ENCODE assay signal across 8 cellular contexts in the genomic region with DNA sequence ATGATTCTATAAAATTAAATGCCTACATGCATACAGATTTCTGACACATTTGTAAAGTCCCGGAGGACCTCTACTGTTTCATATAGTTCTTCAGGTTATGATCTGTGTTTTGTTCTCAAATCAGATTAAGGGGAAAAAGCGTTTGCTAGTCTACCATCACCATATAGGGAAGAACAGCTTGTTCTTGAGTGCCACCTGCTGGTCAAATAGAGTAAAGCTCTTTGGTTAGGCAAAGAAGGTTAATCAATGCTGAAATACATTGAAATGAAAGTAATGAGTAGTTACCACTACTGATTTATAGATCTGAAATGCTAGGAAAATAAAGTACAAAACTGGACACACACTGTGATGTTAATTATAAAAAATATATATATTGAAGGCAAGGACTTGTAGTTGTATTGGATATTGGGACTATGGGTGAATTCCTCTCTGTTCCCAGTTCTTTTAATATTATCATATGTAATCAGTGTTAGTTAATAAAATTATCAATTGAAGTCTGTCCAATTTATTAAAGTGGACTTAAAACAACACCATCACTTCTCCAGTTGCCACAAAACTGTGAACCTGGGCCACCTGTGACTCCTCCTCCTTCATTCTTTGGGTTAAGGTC.
DNase-seq lines count a peak whose midpoint lies in the region; ATAC-seq, FAIRE-seq and TF ChIP-seq lines count a peak whose summit lies in the region.

No MANE protein-coding gene starts in this region.

- no peak overlapping the region for H3K4me3 Mint-ChIP-seq in brain

- FAIRE-seq in kidney (lab: Jason Lieb, UNC) = peak; percentile 85

- H3K9ac ChIP-seq in kidney (ENCODE audit: low read length in 2 of 2) = no peak overlapping the region

- H3K9me3 ChIP-seq in Peyer's patch (no peaks in the 10 kb centered on the region), kidney (ENCODE audit: control insufficient read depth in 1 of 2, low read length in 2 of 2) (no peaks in the 10 kb centered on the region)

- H3K4me3 ChIP-seq in Peyer's patch (no peak overlapping the region), kidney (ENCODE audit: low read length in 2 of 2) (no peak overlapping the region)

- peak; percentile 99 for TF ChIP-seq RAD21 in Ishikawa (IDR thresholded peaks at IDR 0.05; ENCODE audit: low read depth)

- intact Hi-C loops in kidney (cut with DNase I) = no loop called here

- no peak for DNase-seq in activated CD4-positive, CD25-positive, alpha-beta regulatory T cell treated with anti-CD3 and anti-CD28 coated beads, Interleukin-2, amount 50 U/mL, for 72 hours
- DNase-seq in Peyer's patch (peak in 2 of 3 donors; percentile 46 to 75), kidney (no peak)
- peak; percentile 41 for DNase-seq in stimulated activated CD8-positive, alpha-beta memory T cell treated with anti-CD3 and anti-CD28 coated beads, Interleukin-4, amount 100 ng/mL, for 48 hours

- H3K27ac Mint-ChIP-seq in brain = peak overlapping the region in 2 of 5 experiments; percentile 57 to 60

- peaks cover 0 to 7% (median 0%) of the 10 kb centered on the region in 4 donors for H3K4me1 ChIP-seq in Peyer's patch
- no peaks in the 10 kb centered on the region for H3K4me1 ChIP-seq in kidney (ENCODE audit: control insufficient read depth in 1 of 2, insufficient read depth in 1 of 2, low read depth in 1 of 2, low read length in 2 of 2)

- TF ChIP-seq CTCF in Peyer's patch (IDR thresholded peaks at IDR 0.05) (peak; percentile 59 to 98 (median 92)), brain (conservative IDR thresholded peaks at IDR 0.05) (peak; percentile 91 to 92), kidney (IDR thresholded peaks at IDR 0.05; ENCODE audit: borderline replicate concordance, extremely low read depth, insufficient read depth) (peak; percentile 83)

- TF ChIP-seq EP300 in Ishikawa (IDR thresholded peaks at IDR 0.05; ENCODE audit: borderline replicate concordance) = no peak

- H3K27me3 Mint-ChIP-seq in brain = no peaks in the 10 kb centered on the region

- H3K36me3 ChIP-seq in Peyer's patch (no peaks in the 10 kb centered on the region), kidney (ENCODE audit: control insufficient read depth in 1 of 2, insufficient read depth in 2 of 2, low read length in 2 of 2) (no peaks in the 10 kb centered on the region)

- H3K27ac ChIP-seq in Peyer's patch (no peak overlapping the region), kidney (ENCODE audit: low read depth in 2 of 2, low read length in 2 of 2) (no peak overlapping the region)

- H3K4me1 Mint-ChIP-seq in brain = peaks cover 8% of the 10 kb centered on the region

- ATAC-seq in activated CD4-positive, CD25-positive, alpha-beta regulatory T cell treated with anti-CD3 and anti-CD28 coated beads, Interleukin-2, amount 50 U/mL, for 24 hours = peak; percentile 51 to 67
- peak; percentile 75 for ATAC-seq in GM21526 (IDR thresholded peaks at IDR 0.05; ENCODE audit: low FRiP score, unreplicated experiment)

- H3K36me3 Mint-ChIP-seq in brain = no peaks in the 10 kb centered on the region

- no peaks in the 10 kb centered on the region for H3K9me3 Mint-ChIP-seq in brain

- TF ChIP-seq POLR2A in Peyer's patch (IDR thresholded peaks at IDR 0.05) = no peak

- no peaks in the 10 kb centered on the region for H3K27me3 ChIP-seq in Peyer's patch

TF ChIP-seq in Ishikawa, 13 proteins besides CTCF, POLR2A, EP300 and RAD21:
- TF ChIP-seq CEBPB (IDR thresholded peaks at IDR 0.05) (no peak), EGR1 (IDR thresholded peaks at IDR 0.05) (no peak), TCF12 (IDR thresholded peaks at IDR 0.05; ENCODE audit: low read depth) (no peak), TAF1 (IDR thresholded peaks at IDR 0.05; ENCODE audit: low read depth) (no peak), ZBTB7A (IDR thresholded peaks at IDR 0.05; ENCODE audit: low read depth) (no peak), TEAD4 (IDR thresholded peaks at IDR 0.05) (no peak), USF1 (IDR thresholded peaks at IDR 0.05) (no peak), CREB1 (IDR thresholded peaks at IDR 0.05; ENCODE audit: low read depth) (no peak), FOXM1 (IDR thresholded peaks at IDR 0.05; ENCODE audit: borderline replicate concordance, low read depth) (no peak), YY1 (IDR thresholded peaks at IDR 0.05; ENCODE audit: low read depth) (no peak), NFIC (IDR thresholded peaks at IDR 0.05) (no peak)
- TF ChIP-seq, protein P1, sequence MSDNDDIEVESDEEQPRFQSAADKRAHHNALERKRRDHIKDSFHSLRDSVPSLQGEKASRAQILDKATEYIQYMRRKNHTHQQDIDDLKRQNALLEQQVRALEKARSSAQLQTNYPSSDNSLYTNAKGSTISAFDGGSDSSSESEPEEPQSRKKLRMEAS (IDR thresholded peaks at IDR 0.05) = no peak
- TF ChIP-seq, protein P2, sequence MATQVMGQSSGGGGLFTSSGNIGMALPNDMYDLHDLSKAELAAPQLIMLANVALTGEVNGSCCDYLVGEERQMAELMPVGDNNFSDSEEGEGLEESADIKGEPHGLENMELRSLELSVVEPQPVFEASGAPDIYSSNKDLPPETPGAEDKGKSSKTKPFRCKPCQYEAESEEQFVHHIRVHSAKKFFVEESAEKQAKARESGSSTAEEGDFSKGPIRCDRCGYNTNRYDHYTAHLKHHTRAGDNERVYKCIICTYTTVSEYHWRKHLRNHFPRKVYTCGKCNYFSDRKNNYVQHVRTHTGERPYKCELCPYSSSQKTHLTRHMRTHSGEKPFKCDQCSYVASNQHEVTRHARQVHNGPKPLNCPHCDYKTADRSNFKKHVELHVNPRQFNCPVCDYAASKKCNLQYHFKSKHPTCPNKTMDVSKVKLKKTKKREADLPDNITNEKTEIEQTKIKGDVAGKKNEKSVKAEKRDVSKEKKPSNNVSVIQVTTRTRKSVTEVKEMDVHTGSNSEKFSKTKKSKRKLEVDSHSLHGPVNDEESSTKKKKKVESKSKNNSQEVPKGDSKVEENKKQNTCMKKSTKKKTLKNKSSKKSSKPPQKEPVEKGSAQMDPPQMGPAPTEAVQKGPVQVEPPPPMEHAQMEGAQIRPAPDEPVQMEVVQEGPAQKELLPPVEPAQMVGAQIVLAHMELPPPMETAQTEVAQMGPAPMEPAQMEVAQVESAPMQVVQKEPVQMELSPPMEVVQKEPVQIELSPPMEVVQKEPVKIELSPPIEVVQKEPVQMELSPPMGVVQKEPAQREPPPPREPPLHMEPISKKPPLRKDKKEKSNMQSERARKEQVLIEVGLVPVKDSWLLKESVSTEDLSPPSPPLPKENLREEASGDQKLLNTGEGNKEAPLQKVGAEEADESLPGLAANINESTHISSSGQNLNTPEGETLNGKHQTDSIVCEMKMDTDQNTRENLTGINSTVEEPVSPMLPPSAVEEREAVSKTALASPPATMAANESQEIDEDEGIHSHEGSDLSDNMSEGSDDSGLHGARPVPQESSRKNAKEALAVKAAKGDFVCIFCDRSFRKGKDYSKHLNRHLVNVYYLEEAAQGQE (IDR thresholded peaks at IDR 0.05; ENCODE audit: low read depth) = no peak

Comparison
In these comparisons a context has a peak if more than half of its experiments do, and no peak if none do; other contexts are left out.
1. DNase-seq: peak in Peyer's patch (2 of 3) and stimulated activated CD8-positive, alpha-beta memory T cell treated with anti-CD3 and anti-CD28 coated beads, Interleukin-4, amount 100 ng/mL, for 48 hours (single experiment); none in activated CD4-positive, CD25-positive, alpha-beta regulatory T cell treated with anti-CD3 and anti-CD28 coated beads, Interleukin-2, amount 50 U/mL, for 72 hours (single experiment) and kidney (single experiment).
2. Peak in every context shown above with its lines, with median percentiles within 50 percentile points of each other: CTCF ChIP-seq.